In genomic region chr19:40464059-40465024, GRCh38 we compare ENCODE assay signal across 8 cellular contexts. TPM values are rescaled to one million over a fixed set of nuclear protein-coding genes. Genes with fewer than 3 reads are reported as not detected.
A peak's percentile ranks its signal among the peaks of the same experiment; 100 is the strongest.
DNase-seq lines count a peak whose midpoint lies in the region; ATAC-seq and TF ChIP-seq lines count a peak whose summit lies in the region.

No MANE protein-coding gene starts in this region.

- TF ChIP-seq CTCF in BE2C (IDR thresholded peaks at IDR 0.05; ENCODE audit: low read depth, low read length) = peak; percentile 90
- TF ChIP-seq CTCF in HFF-Myc (IDR thresholded peaks at IDR 0.05; ENCODE audit: low read depth, low read length, missing control alignments) = peak; percentile 80
- peak; percentile 84 for TF ChIP-seq CTCF in activated CD8-positive, alpha-beta T cell treated with anti-CD3 and anti-CD28 coated beads for 36 hours (IDR thresholded peaks at IDR 0.05)

- H3K27me3 ChIP-seq in BE2C = peaks cover 16% of the 10 kb centered on the region

- no peak overlapping the region for H3K4me3 ChIP-seq in BE2C (ENCODE audit: low read depth, low read length)
- peak overlapping the region; percentile 61; the same call in 1 of the 2 replicates for H3K4me3 ChIP-seq in HFF-Myc (replicated peaks; ENCODE audit: low read depth, low read length)

- no peaks in the 10 kb centered on the region for H3K9me3 ChIP-seq in BE2C

- H3K27me3 Mint-ChIP-seq in activated CD8-positive, alpha-beta T cell treated with anti-CD3 and anti-CD28 coated beads for 36 hours = peaks cover 9% of the 10 kb centered on the region

- H3K4me1 Mint-ChIP-seq in activated CD8-positive, alpha-beta T cell treated with anti-CD3 and anti-CD28 coated beads for 36 hours (ENCODE audit: low read depth) = peaks cover 24% of the 10 kb centered on the region

- intact Hi-C loops in activated CD8-positive, alpha-beta T cell treated with anti-CD3 and anti-CD28 coated beads for 36 hours (cut with micrococcal nuclease) = no loop called here

- H3K36me3 ChIP-seq in BE2C = no peaks in the 10 kb centered on the region

- H3K27ac Mint-ChIP-seq in activated CD8-positive, alpha-beta T cell treated with anti-CD3 and anti-CD28 coated beads for 36 hours = no peak overlapping the region

- no peaks in the 10 kb centered on the region for H3K9me3 Mint-ChIP-seq in activated CD8-positive, alpha-beta T cell treated with anti-CD3 and anti-CD28 coated beads for 36 hours

- H3K4me1 ChIP-seq in BE2C = peaks cover 12% of the 10 kb centered on the region

- POLR2A ChIA-PET in activated CD8-positive, alpha-beta T cell treated with anti-CD3 and anti-CD28 coated beads for 36 hours (lab: Charles Lee) = interaction anchor here (1.0 to 2.7 kb wide), 4 partner anchors 21 to 117 kb away, joined by 3 to 16 read pairs (median 4); partner anchors contain the start of gene C19orf47

- no peak for ATAC-seq in activated CD8-positive, alpha-beta T cell treated with anti-CD3 and anti-CD28 coated beads for 36 hours
- no peak for ATAC-seq in GM18858 (IDR thresholded peaks at IDR 0.05; ENCODE audit: unreplicated experiment)

- DNase-seq in BE2C (peak; percentile 87), HFF-Myc (ENCODE audit: extremely low read depth, low read depth) (peak; percentile 87), NCI-H748 treated with DMSO at 0.1 percent for 48 hours (lab: John Stamatoyannopoulos, UW) (peak; percentile 84), medulla oblongata (ENCODE audit: extremely low spot score) (peak; percentile 87)
- DNase-seq in activated CD8-positive, alpha-beta T cell treated with anti-CD3 and anti-CD28 coated beads for 36 hours = peak; percentile 80
- DNase-seq in effector CD8-positive, alpha-beta T cell (lab: John Stamatoyannopoulos, UW) = peak; percentile 63
- DNase-seq in stimulated activated CD4-positive, alpha-beta T cell treated with anti-CD3 and anti-CD28 coated beads, TNF-alpha, amount 100 ng/mL, for 24 hours (ENCODE audit: low read depth in 3 of 3) = peak; percentile 48 to 78 (median 52)

- CTCF ChIA-PET in activated CD8-positive, alpha-beta T cell treated with anti-CD3 and anti-CD28 coated beads for 36 hours (lab: Charles Lee) = interaction anchor here (0.7 to 5.3 kb wide), 37 partner anchors 9 to 181 kb away, joined by 3 to 28 read pairs (median 6); partner anchors contain the start of genes AKT2, C19orf47, PLD3 and SERTAD1

- H3K4me3 Mint-ChIP-seq in activated CD8-positive, alpha-beta T cell treated with anti-CD3 and anti-CD28 coated beads for 36 hours = peak overlapping the region; percentile 80

- H3K36me3 Mint-ChIP-seq in activated CD8-positive, alpha-beta T cell treated with anti-CD3 and anti-CD28 coated beads for 36 hours (ENCODE audit: low read depth) = peaks cover 4% of the 10 kb centered on the region

RNA-seq across cellular contexts. Expression of gene BLVRB, which starts 1.2 kb away (rescaled TPM):
- polyA plus RNA-seq in BE2C (2012; ENCODE audit: insufficient read depth, insufficient read length, low read depth) = 3.4 TPM
- 10 to 100 TPM; 21.2 to 21.7 TPM for total RNA-seq in activated CD8-positive, alpha-beta T cell treated with anti-CD3 and anti-CD28 coated beads for 36 hours

RNA-seq across cellular contexts. Expression of gene SPTBN4, which starts 2.5 kb away (rescaled TPM):
- polyA plus RNA-seq in BE2C (2012; ENCODE audit: insufficient read depth, insufficient read length, low read depth) = 36.8 TPM
- 1 to 10 TPM; 1.3 to 2.3 TPM for total RNA-seq in activated CD8-positive, alpha-beta T cell treated with anti-CD3 and anti-CD28 coated beads for 36 hours

RNA-seq across cellular contexts. Expression of gene SERTAD3, which starts 20.2 kb away (rescaled TPM):
- polyA plus RNA-seq in BE2C (2012; ENCODE audit: insufficient read depth, insufficient read length, low read depth) = 77.4 TPM
- total RNA-seq in activated CD8-positive, alpha-beta T cell treated with anti-CD3 and anti-CD28 coated beads for 36 hours = 10 to 100 TPM in 1 of 2 experiments, 1 to 10 TPM in 1; 8.8 to 11.2 TPM

RNA-seq across cellular contexts. Expression of gene SERTAD1, which starts 38.5 kb away (rescaled TPM):
- polyA plus RNA-seq in BE2C (2012; ENCODE audit: insufficient read depth, insufficient read length, low read depth) = 18.5 TPM
- total RNA-seq in activated CD8-positive, alpha-beta T cell treated with anti-CD3 and anti-CD28 coated beads for 36 hours = 10 to 100 TPM; 15.5 to 17.2 TPM

RNA-seq across cellular contexts. Expression of gene PRX, which starts 51.2 kb away (rescaled TPM):
- 0.62 TPM for polyA plus RNA-seq in BE2C (2012; ENCODE audit: insufficient read depth, insufficient read length, low read depth)
- total RNA-seq in activated CD8-positive, alpha-beta T cell treated with anti-CD3 and anti-CD28 coated beads for 36 hours = 1 to 10 TPM; 1.2 TPM
